ENCODE assay signal across 1 cellular context in the genomic region with DNA sequence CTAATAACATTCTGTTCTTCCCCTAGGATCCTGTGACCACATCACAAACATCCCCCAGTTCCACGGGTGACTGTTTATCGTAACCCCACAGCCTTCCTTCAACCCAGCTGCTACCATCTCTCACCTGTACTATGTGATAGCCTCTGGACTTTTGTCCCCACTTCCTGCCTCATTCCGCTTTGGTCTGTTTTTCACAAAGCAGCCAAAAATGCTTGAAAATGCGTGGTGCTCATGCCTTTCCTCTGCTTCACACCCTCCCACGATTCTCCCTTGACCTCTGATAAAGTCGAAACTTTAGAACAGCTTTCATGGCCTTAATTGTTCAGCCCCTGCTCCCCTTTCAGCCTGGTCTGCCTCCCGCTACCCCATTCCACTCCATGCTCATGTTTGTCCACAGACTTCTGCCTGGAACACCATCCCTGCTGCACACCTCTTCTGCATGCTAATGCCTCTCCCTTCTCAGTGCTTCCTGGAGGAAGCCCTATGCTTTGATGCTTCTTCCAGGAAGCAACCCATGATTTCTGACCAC.
TF ChIP-seq lines count a peak whose summit lies in the region.

No MANE protein-coding gene starts in this region.

TF ChIP-seq in HepG2, 621 proteins besides CTCF, POLR2A, EP300 and RAD21 (continued from another document and continues in another):
- TF ChIP-seq, protein P1, sequence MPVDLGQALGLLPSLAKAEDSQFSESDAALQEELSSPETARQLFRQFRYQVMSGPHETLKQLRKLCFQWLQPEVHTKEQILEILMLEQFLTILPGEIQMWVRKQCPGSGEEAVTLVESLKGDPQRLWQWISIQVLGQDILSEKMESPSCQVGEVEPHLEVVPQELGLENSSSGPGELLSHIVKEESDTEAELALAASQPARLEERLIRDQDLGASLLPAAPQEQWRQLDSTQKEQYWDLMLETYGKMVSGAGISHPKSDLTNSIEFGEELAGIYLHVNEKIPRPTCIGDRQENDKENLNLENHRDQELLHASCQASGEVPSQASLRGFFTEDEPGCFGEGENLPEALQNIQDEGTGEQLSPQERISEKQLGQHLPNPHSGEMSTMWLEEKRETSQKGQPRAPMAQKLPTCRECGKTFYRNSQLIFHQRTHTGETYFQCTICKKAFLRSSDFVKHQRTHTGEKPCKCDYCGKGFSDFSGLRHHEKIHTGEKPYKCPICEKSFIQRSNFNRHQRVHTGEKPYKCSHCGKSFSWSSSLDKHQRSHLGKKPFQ (CRISPR knock-in tag; IDR thresholded peaks at IDR 0.05; ENCODE audit: insufficient replicate concordance), result peak; percentile 99
- TF ChIP-seq, protein P2, sequence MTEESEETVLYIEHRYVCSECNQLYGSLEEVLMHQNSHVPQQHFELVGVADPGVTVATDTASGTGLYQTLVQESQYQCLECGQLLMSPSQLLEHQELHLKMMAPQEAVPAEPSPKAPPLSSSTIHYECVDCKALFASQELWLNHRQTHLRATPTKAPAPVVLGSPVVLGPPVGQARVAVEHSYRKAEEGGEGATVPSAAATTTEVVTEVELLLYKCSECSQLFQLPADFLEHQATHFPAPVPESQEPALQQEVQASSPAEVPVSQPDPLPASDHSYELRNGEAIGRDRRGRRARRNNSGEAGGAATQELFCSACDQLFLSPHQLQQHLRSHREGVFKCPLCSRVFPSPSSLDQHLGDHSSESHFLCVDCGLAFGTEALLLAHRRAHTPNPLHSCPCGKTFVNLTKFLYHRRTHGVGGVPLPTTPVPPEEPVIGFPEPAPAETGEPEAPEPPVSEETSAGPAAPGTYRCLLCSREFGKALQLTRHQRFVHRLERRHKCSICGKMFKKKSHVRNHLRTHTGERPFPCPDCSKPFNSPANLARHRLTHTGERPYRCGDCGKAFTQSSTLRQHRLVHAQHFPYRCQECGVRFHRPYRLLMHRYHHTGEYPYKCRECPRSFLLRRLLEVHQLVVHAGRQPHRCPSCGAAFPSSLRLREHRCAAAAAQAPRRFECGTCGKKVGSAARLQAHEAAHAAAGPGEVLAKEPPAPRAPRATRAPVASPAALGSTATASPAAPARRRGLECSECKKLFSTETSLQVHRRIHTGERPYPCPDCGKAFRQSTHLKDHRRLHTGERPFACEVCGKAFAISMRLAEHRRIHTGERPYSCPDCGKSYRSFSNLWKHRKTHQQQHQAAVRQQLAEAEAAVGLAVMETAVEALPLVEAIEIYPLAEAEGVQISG (CRISPR knock-in tag; IDR thresholded peaks at IDR 0.05), result peak; percentile 20; the same call in 1 of the 2 replicates
- TF ChIP-seq SAP130 (CRISPR knock-in tag; IDR thresholded peaks at IDR 0.05; ENCODE audit: low read depth) (peak; percentile 61), GTF3A (CRISPR knock-in tag; conservative IDR thresholded peaks at IDR 0.05) (no peak), ELF1 (CRISPR knock-in tag; IDR thresholded peaks at IDR 0.05) (0 out of 2 replicates have a peak, but pooled peaks have one; percentile 54), KLF15 (CRISPR knock-in tag; IDR thresholded peaks at IDR 0.05; ENCODE audit: borderline replicate concordance) (no peak), YEATS4 (CRISPR knock-in tag; IDR thresholded peaks at IDR 0.05; ENCODE audit: borderline replicate concordance) (0 out of 2 replicates have a peak, but pooled peaks have one; percentile 6), BCL6 (CRISPR knock-in tag; IDR thresholded peaks at IDR 0.05) (peak; percentile 27), HDAC1 (CRISPR knock-in tag; IDR thresholded peaks at IDR 0.05) (peak; percentile 74; the same call in 1 of the 2 replicates), KLF16 (CRISPR knock-in tag; IDR thresholded peaks at IDR 0.05) (0 out of 4 replicates have a peak, but pooled peaks of 1 of the 2 experiments have one; percentile 25), HNF4A (CRISPR knock-in tag; IDR thresholded peaks at IDR 0.05) (peak; percentile 78), KDM1A (CRISPR knock-in tag; IDR thresholded peaks at IDR 0.05) (peak; percentile 35; the same call in 1 of the 2 replicates), ZNF607 (CRISPR knock-in tag; IDR thresholded peaks at IDR 0.05; ENCODE audit: borderline replicate concordance) (no peak), GABPB1 (CRISPR knock-in tag; IDR thresholded peaks at IDR 0.05) (0 out of 2 replicates have a peak, but pooled peaks have one; percentile 14), REPIN1 (CRISPR knock-in tag; IDR thresholded peaks at IDR 0.05; ENCODE audit: borderline replicate concordance, low read depth) (no peak), TEAD3 (CRISPR knock-in tag; optimal IDR thresholded peaks at IDR 0.05; ENCODE audit: borderline replicate concordance) (peak; percentile 76), PRPF4 (IDR thresholded peaks at IDR 0.05; ENCODE audit: low read depth, low read length, poor library complexity, severe bottlenecking) (peak; percentile 12), TBX2 (CRISPR knock-in tag; IDR thresholded peaks at IDR 0.05; ENCODE audit: borderline replicate concordance) (peak; percentile 91)
- TF ChIP-seq, protein P3, sequence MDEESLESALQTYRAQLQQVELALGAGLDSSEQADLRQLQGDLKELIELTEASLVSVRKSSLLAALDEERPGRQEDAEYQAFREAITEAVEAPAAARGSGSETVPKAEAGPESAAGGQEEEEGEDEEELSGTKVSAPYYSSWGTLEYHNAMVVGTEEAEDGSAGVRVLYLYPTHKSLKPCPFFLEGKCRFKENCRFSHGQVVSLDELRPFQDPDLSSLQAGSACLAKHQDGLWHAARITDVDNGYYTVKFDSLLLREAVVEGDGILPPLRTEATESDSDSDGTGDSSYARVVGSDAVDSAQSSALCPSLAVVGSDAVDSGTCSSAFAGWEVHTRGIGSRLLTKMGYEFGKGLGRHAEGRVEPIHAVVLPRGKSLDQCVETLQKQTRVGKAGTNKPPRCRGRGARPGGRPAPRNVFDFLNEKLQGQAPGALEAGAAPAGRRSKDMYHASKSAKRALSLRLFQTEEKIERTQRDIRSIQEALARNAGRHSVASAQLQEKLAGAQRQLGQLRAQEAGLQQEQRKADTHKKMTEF (CRISPR knock-in tag; IDR thresholded peaks at IDR 0.05), result peak; percentile 55; the same call in 1 of the 2 replicates
- TF ChIP-seq, protein P4, sequence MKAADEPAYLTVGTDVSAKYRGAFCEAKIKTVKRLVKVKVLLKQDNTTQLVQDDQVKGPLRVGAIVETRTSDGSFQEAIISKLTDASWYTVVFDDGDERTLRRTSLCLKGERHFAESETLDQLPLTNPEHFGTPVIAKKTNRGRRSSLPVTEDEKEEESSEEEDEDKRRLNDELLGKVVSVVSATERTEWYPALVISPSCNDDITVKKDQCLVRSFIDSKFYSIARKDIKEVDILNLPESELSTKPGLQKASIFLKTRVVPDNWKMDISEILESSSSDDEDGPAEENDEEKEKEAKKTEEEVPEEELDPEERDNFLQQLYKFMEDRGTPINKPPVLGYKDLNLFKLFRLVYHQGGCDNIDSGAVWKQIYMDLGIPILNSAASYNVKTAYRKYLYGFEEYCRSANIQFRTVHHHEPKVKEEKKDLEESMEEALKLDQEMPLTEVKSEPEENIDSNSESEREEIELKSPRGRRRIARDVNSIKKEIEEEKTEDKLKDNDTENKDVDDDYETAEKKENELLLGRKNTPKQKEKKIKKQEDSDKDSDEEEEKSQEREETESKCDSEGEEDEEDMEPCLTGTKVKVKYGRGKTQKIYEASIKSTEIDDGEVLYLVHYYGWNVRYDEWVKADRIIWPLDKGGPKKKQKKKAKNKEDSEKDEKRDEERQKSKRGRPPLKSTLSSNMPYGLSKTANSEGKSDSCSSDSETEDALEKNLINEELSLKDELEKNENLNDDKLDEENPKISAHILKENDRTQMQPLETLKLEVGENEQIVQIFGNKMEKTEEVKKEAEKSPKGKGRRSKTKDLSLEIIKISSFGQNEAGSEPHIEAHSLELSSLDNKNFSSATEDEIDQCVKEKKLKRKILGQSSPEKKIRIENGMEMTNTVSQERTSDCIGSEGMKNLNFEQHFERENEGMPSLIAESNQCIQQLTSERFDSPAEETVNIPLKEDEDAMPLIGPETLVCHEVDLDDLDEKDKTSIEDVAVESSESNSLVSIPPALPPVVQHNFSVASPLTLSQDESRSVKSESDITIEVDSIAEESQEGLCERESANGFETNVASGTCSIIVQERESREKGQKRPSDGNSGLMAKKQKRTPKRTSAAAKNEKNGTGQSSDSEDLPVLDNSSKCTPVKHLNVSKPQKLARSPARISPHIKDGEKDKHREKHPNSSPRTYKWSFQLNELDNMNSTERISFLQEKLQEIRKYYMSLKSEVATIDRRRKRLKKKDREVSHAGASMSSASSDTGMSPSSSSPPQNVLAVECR (CRISPR knock-in tag; IDR thresholded peaks at IDR 0.05; ENCODE audit: borderline replicate concordance), result peak; percentile 24; the same call in 1 of the 2 replicates
- TF ChIP-seq, protein P5, sequence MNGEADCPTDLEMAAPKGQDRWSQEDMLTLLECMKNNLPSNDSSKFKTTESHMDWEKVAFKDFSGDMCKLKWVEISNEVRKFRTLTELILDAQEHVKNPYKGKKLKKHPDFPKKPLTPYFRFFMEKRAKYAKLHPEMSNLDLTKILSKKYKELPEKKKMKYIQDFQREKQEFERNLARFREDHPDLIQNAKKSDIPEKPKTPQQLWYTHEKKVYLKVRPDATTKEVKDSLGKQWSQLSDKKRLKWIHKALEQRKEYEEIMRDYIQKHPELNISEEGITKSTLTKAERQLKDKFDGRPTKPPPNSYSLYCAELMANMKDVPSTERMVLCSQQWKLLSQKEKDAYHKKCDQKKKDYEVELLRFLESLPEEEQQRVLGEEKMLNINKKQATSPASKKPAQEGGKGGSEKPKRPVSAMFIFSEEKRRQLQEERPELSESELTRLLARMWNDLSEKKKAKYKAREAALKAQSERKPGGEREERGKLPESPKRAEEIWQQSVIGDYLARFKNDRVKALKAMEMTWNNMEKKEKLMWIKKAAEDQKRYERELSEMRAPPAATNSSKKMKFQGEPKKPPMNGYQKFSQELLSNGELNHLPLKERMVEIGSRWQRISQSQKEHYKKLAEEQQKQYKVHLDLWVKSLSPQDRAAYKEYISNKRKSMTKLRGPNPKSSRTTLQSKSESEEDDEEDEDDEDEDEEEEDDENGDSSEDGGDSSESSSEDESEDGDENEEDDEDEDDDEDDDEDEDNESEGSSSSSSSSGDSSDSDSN (CRISPR knock-in tag; IDR thresholded peaks at IDR 0.05), result 0 out of 2 replicates have a peak, but pooled peaks have one; percentile 25
- TF ChIP-seq, protein P6, sequence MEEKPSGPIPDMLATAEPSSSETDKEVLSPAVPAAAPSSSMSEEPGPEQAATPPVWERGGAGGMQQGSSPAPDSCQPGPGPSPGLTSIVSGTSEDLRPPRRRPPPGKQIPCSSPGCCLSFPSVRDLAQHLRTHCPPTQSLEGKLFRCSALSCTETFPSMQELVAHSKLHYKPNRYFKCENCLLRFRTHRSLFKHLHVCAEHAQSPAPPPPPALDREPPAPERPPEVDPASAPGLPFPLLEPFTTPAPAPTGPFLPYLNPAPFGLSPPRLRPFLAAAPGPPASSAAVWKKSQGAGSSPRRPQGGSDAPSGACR (CRISPR knock-in tag; IDR thresholded peaks at IDR 0.05), result 0 out of 2 replicates have a peak, but pooled peaks have one; percentile 42
- TF ChIP-seq, protein P7, sequence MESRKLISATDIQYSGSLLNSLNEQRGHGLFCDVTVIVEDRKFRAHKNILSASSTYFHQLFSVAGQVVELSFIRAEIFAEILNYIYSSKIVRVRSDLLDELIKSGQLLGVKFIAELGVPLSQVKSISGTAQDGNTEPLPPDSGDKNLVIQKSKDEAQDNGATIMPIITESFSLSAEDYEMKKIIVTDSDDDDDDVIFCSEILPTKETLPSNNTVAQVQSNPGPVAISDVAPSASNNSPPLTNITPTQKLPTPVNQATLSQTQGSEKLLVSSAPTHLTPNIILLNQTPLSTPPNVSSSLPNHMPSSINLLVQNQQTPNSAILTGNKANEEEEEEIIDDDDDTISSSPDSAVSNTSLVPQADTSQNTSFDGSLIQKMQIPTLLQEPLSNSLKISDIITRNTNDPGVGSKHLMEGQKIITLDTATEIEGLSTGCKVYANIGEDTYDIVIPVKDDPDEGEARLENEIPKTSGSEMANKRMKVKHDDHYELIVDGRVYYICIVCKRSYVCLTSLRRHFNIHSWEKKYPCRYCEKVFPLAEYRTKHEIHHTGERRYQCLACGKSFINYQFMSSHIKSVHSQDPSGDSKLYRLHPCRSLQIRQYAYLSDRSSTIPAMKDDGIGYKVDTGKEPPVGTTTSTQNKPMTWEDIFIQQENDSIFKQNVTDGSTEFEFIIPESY (CRISPR knock-in tag; IDR thresholded peaks at IDR 0.05), result peak; percentile 77
- TF ChIP-seq, protein P8, sequence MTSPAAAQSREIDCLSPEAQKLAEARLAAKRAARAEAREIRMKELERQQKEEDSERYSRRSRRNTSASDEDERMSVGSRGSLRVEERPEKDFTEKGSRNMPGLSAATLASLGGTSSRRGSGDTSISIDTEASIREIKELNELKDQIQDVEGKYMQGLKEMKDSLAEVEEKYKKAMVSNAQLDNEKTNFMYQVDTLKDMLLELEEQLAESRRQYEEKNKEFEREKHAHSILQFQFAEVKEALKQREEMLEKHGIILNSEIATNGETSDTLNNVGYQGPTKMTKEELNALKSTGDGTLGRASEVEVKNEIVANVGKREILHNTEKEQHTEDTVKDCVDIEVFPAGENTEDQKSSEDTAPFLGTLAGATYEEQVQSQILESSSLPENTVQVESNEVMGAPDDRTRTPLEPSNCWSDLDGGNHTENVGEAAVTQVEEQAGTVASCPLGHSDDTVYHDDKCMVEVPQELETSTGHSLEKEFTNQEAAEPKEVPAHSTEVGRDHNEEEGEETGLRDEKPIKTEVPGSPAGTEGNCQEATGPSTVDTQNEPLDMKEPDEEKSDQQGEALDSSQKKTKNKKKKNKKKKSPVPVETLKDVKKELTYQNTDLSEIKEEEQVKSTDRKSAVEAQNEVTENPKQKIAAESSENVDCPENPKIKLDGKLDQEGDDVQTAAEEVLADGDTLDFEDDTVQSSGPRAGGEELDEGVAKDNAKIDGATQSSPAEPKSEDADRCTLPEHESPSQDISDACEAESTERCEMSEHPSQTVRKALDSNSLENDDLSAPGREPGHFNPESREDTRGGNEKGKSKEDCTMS (CRISPR knock-in tag; conservative IDR thresholded peaks at IDR 0.05), result no peak
